In genomic region chr4:25065901-25066610, GRCh38 we compare ENCODE assay signal across 17 cellular contexts. TPM values are rescaled to one million over a fixed set of nuclear protein-coding genes. Genes with fewer than 3 reads are reported as not detected.
DNase-seq lines count a peak whose midpoint lies in the region; ATAC-seq and TF ChIP-seq lines count a peak whose summit lies in the region.
"Had no signal": no experiment of that assay in that cellular context is flagged by ENCODE, and none has a peak within 500 bp of the region (broad histone marks: within the 10 kb centered on the region; RNA-seq: fewer than 3 reads in every experiment).

No MANE protein-coding gene starts in this region.

- H3K27ac ChIP-seq in testis = no peak overlapping the region
- H3K27ac ChIP-seq: GM23248, KMS-11, Peyer's patch had no signal

- peak overlapping the region; percentile 92 for H3K27ac Mint-ChIP-seq in WTC11

- peaks cover 67% of the 10 kb centered on the region for H3K4me1 Mint-ChIP-seq in WTC11

- no peak overlapping the region for H3K4me3 ChIP-seq in testis
- H3K4me3 ChIP-seq: GM23248, MG63, Peyer's patch had no signal

- peaks cover 3% of the 10 kb centered on the region; the same call in 1 of the 2 replicates for H3K36me3 Mint-ChIP-seq in WTC11

- no peak overlapping the region for H3K4me3 Mint-ChIP-seq in WTC11

- peaks cover 7% of the 10 kb centered on the region for H3K27me3 Mint-ChIP-seq in WTC11 (ENCODE audit: low read depth)

- H3K4me1 ChIP-seq in testis = no peaks in the 10 kb centered on the region
- H3K4me1 ChIP-seq: Peyer's patch had no signal

- no peak for DNase-seq in Right ventricle myocardium superior
- no peak for DNase-seq in cardiac septum (ENCODE audit: low spot score)
- no peak for DNase-seq in WTC11 (ENCODE audit: low spot score)
- peak; percentile 67 for DNase-seq in left kidney (ENCODE audit: low read depth, low spot score)
- DNase-seq in testis = peak; percentile 57
- no peak for DNase-seq in KG1 (lab: John Stamatoyannopoulos, UW)
- no peak for DNase-seq in GM20000 (ENCODE audit: low spot score)
- DNase-seq in superior temporal gyrus (ENCODE audit: extremely low spot score) = no peak
- DNase-seq: AML-193, Calu3, GF-D8, GM23248, MG63, NCI-H1694, Peyer's patch, SIG-M5 had no signal

- no peaks in the 10 kb centered on the region for H3K27me3 ChIP-seq in testis
- H3K27me3 ChIP-seq: MG63, Peyer's patch had no signal

- 78 to 82% methylated on average over 7 of the region's 7 CpGs for WGBS in testis, 2 donors

- TF ChIP-seq CTCF in WTC11 (IDR thresholded peaks at IDR 0.05) (no peak), testis (IDR thresholded peaks at IDR 0.05) (no peak), GM20000 (IDR thresholded peaks at IDR 0.05; ENCODE audit: extremely low read depth, missing control alignments) (no peak)

- ATAC-seq in Right ventricle myocardium superior (ENCODE audit: poor library complexity) (peak; percentile 38), WTC11 (no peak)

- POLR2A ChIA-PET in WTC11 (lab: Charles Lee) = interaction anchor here (0.5 kb wide), 1 partner anchor 76 kb away, joined by 4 read pairs; no protein-coding TSS in a partner anchor

- peaks cover 4% of the 10 kb centered on the region; the same call in 1 of the 2 replicates for H3K9me3 Mint-ChIP-seq in WTC11

- CTCF ChIA-PET in WTC11 (lab: Charles Lee) = interaction anchor here (1.0 kb wide), 2 partner anchors 79 to 246 kb away, joined by 3 to 5 read pairs; partner anchors contain the start of gene ZCCHC4

- no peak for TF ChIP-seq POLR2A in testis (IDR thresholded peaks at IDR 0.05)

- intact Hi-C loops in Right ventricle myocardium superior (cut with DNase I) = no loop called here
- intact Hi-C loops in cardiac septum (cut with DNase I) = no loop called here
- intact Hi-C loops in testis (cut with DNase I; ENCODE audit: low total_unique reads) = no loop called here

- H3K36me3 ChIP-seq in testis (ENCODE audit: low read depth, missing control alignments) = no peaks in the 10 kb centered on the region
- H3K36me3 ChIP-seq: MG63, Peyer's patch had no signal

- no peaks in the 10 kb centered on the region for H3K9me3 ChIP-seq in testis
- H3K9me3 ChIP-seq: MG63, Peyer's patch had no signal

TF ChIP-seq in WTC11, 78 proteins besides CTCF, POLR2A, EP300 and RAD21:
- TF ChIP-seq CBFB (CRISPR knock-in tag; IDR thresholded peaks at IDR 0.05; ENCODE audit: low read depth) (no peak), CREM (CRISPR knock-in tag; IDR thresholded peaks at IDR 0.05) (no peak), ETV6 (CRISPR knock-in tag; IDR thresholded peaks at IDR 0.05) (no peak), RELA (CRISPR knock-in tag; IDR thresholded peaks at IDR 0.05; ENCODE audit: borderline replicate concordance) (no peak), IRF2 (CRISPR knock-in tag; IDR thresholded peaks at IDR 0.05; ENCODE audit: borderline replicate concordance, low read depth) (no peak), ESRRA (CRISPR knock-in tag; IDR thresholded peaks at IDR 0.05; ENCODE audit: borderline replicate concordance) (no peak), CREB1 (CRISPR knock-in tag; IDR thresholded peaks at IDR 0.05) (no peak), SMAD4 (CRISPR knock-in tag; IDR thresholded peaks at IDR 0.05) (no peak)
- TF ChIP-seq, protein P1, sequence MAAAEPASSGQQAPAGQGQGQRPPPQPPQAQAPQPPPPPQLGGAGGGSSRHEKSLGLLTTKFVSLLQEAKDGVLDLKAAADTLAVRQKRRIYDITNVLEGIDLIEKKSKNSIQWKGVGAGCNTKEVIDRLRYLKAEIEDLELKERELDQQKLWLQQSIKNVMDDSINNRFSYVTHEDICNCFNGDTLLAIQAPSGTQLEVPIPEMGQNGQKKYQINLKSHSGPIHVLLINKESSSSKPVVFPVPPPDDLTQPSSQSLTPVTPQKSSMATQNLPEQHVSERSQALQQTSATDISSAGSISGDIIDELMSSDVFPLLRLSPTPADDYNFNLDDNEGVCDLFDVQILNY (CRISPR knock-in tag; IDR thresholded peaks at IDR 0.05) = no peak
- TF ChIP-seq, protein P2, sequence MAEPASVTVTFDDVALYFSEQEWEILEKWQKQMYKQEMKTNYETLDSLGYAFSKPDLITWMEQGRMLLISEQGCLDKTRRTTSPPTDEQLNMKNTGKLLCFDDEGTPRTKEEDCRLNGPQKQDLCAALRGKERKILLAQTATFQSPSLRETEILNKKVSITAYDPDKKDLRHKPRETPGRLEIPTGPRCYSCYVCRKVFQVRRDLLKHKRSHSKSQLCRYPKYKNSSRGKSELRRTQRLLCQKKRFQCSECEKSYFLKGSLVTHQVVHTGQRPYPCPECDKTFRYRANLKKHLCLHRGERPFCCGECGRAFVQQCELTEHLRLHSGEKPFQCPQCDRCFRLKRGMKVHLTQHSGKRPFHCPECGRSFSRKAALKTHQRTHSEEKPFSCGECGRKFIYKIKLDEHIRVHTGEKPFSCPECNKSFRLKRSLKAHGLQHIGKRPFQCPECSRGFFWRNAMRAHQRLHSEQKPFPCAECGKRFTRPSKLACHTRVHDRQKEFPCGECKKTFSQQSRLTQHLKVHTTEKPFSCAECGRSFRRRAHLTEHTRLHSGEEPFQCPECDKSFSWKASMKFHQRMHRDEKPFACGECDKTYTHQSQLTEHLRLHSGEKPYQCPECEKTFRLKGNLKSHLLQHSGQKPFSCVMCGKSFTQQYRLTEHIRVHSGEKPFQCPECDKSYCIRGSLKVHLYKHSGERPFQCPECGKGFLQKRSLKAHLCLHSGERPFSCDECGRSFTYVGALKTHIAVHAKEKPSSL (CRISPR knock-in tag; conservative IDR thresholded peaks at IDR 0.05) = no peak

RNA-seq across cellular contexts. Expression of gene LGI2, which starts 35.3 kb away (rescaled TPM):
- total RNA-seq in Right ventricle myocardium superior = 2.3 TPM
- total RNA-seq in cardiac septum = 5.0 TPM
- 5.8 to 12.2 TPM (median 8.3 TPM) in 3 replicates for total RNA-seq in WTC11 (2021)
- total RNA-seq in testis = under 1 TPM; 0.74 to 0.87 TPM
- 3.4 TPM for polyA plus RNA-seq in testis (ENCODE audit: insufficient read depth, low read depth, low replicate concordance)
- total RNA-seq: GM23248 had no signal
- polyA plus RNA-seq: GM23248 had no signal

Comparison
In these comparisons a context has a peak if more than half of its experiments do, and no peak if none do; other contexts are left out.
1. DNase-seq: peak in left kidney (single experiment) and testis (single experiment); none in Right ventricle myocardium superior (single experiment), cardiac septum (single experiment), WTC11 (single experiment), KG1 (single experiment), GM20000 (single experiment) and superior temporal gyrus (single experiment).